ENCODE assay signal across 8 cellular contexts in the genomic region with DNA sequence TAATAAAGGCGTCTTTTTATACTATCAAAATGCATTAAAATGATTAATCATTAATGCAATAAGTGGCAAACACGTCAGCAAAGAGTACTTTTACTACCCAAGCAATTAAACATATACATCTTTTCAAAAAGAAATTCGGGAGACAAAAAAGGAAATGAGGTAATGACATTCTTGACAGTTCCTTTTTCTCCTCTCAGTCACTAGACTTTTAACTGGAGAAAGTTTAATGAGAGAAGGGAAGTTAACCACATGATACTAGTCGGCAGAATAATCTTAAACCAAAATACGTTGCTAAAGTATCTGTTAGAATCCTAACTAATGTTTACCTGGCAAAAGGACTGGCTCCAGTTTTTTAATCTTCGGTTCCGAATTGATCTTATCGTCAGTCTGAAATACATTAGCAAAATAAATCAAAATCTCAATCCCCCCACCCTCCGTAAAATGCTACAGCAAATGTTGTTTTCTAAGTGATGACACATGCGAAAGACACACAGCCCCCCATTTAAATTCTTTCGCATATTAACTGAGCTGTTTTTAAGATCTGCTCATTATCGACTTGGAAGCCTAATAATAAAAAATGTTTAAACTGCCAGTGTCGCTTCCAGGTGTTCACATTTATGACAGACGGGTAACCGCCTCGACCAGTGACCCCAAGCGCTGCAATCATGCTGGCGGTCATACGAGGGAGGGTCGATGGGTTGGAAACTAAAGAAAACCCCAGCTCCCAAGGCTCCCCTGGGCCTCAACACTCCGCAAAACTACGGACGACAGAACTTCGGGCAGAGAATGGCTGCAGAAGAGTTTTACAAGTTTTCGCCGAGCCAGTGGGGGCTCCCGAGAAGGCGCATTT.
A peak's percentile ranks its signal among the peaks of the same experiment; 100 is the strongest.
DNase-seq lines count a peak whose midpoint lies in the region; ATAC-seq and TF ChIP-seq lines count a peak whose summit lies in the region.

No MANE protein-coding gene starts in this region.

- H3F3A ChIP-seq in DOHH2 (ENCODE audit: control insufficient read depth, insufficient read depth) = no peaks in the 10 kb centered on the region

- peaks cover 12% of the 10 kb centered on the region for H3K36me3 Mint-ChIP-seq in nephron (ENCODE audit: low read depth)

- H3K27me3 Mint-ChIP-seq in nephron (ENCODE audit: low read depth) = no peaks in the 10 kb centered on the region

- peak overlapping the region; percentile 56 for H3K27ac ChIP-seq in DOHH2 (ENCODE audit: low read depth, low read length)

- H3K4me1 Mint-ChIP-seq in nephron = peaks cover 24% of the 10 kb centered on the region

- H3K4me3 ChIP-seq in DOHH2 (ENCODE audit: low read length) (peak overlapping the region; percentile 81), epithelial cell of esophagus (ENCODE audit: low read length) (peak overlapping the region; percentile 89)

- H3K79me2 ChIP-seq in DOHH2 (ENCODE audit: control insufficient read depth, low read length) = peaks cover 33% of the 10 kb centered on the region

- no peaks in the 10 kb centered on the region for H3K9me3 ChIP-seq in DOHH2 (ENCODE audit: control insufficient read depth, insufficient read depth, low read length)

- peak overlapping the region; percentile 95 to 99 (median 98) for H3K4me3 Mint-ChIP-seq in nephron

- peaks cover 15% of the 10 kb centered on the region for H3K4me1 ChIP-seq in DOHH2 (ENCODE audit: control insufficient read depth, low read length)

- H3K27ac Mint-ChIP-seq in nephron = peak overlapping the region; percentile 97 to 99 (median 98)

- no peaks in the 10 kb centered on the region for H3K9me2 ChIP-seq in DOHH2 (replicated peaks; ENCODE audit: control insufficient read depth, low read length)

- TF ChIP-seq CTCF in DOHH2 (IDR thresholded peaks at IDR 0.05; ENCODE audit: low read depth, low read length, poor library complexity, severe bottlenecking) = no peak
- TF ChIP-seq CTCF in epithelial cell of esophagus (IDR thresholded peaks at IDR 0.05; ENCODE audit: insufficient read depth, low read depth, low read length, missing control alignments) = no peak
- TF ChIP-seq CTCF in nephron (IDR thresholded peaks at IDR 0.05; ENCODE audit: unreplicated experiment in 3 of 3) = no peak

- DNase-seq in SKM-1 treated with dmso at 0.1 percent for 144 hours (lab: John Stamatoyannopoulos, UW; ENCODE audit: unreplicated experiment) (peak; percentile 65), epithelial cell of esophagus (ENCODE audit: low read depth) (peak; percentile 27), NCI-H1436 (lab: John Stamatoyannopoulos, UW) (no peak), 8988T (no peak)

- H4K20me1 ChIP-seq in DOHH2 (ENCODE audit: control insufficient read depth, insufficient read depth, low read depth, low read length) = no peaks in the 10 kb centered on the region

- H3K27me3 ChIP-seq in DOHH2 (ENCODE audit: control insufficient read depth, low read length) = no peaks in the 10 kb centered on the region

- peaks cover 3% of the 10 kb centered on the region for H3K9me3 Mint-ChIP-seq in nephron

- H3K4me2 ChIP-seq in DOHH2 (ENCODE audit: low read length) = peak overlapping the region; percentile 95

- peak; percentile 6 for ATAC-seq in HG02588 (IDR thresholded peaks at IDR 0.05; ENCODE audit: unreplicated experiment)
- ATAC-seq in HG03521 (IDR thresholded peaks at IDR 0.05; ENCODE audit: unreplicated experiment) = no peak

- peaks cover 12% of the 10 kb centered on the region for H3K36me3 ChIP-seq in DOHH2 (ENCODE audit: control insufficient read depth, low read length)

Comparison
In these comparisons a context has a peak if more than half of its experiments do, and no peak if none do; other contexts are left out.
1. DNase-seq: peak in SKM-1 treated with dmso at 0.1 percent for 144 hours (single experiment) and epithelial cell of esophagus (single experiment); none in NCI-H1436 (single experiment) and 8988T (single experiment).